ENCODE assay signal across 19 cellular contexts in genomic region chr3:172701056-172701455, GRCh38.
"Had no signal": no experiment of that assay in that cellular context is flagged by ENCODE, and none has a peak within 500 bp of the region (broad histone marks: within the 10 kb centered on the region; RNA-seq: fewer than 3 reads in every experiment).

No MANE protein-coding gene starts in this region.

- H3K27me3 ChIP-seq: esophagus squamous epithelium, gastroesophageal sphincter, sigmoid colon, stomach, transverse colon had no signal

- H3K9me3 Mint-ChIP-seq: effector memory CD8-positive, alpha-beta T cell; naive thymus-derived CD4-positive, alpha-beta T cell; neural crest cell had no signal

- H3K27ac Mint-ChIP-seq: effector memory CD8-positive, alpha-beta T cell had no signal

- H3K4me1 ChIP-seq: esophagus squamous epithelium, sigmoid colon had no signal

- DNase-seq: effector memory CD8-positive, alpha-beta T cell; esophagus squamous epithelium; foreskin fibroblast; glutamatergic neuron; kidney; left cardiac atrium; left ventricle myocardium superior; naive thymus-derived CD4-positive, alpha-beta T cell; posterior cingulate gyrus; sigmoid colon; stimulated activated naive CD4-positive, alpha-beta T cell; stomach; substantia nigra; transverse colon had no signal

- H3K4me3 ChIP-seq: esophagus squamous epithelium, gastroesophageal sphincter, sigmoid colon, skin epidermis, stomach, thoracic aorta, transverse colon had no signal

- H3K36me3 ChIP-seq: esophagus squamous epithelium, gastroesophageal sphincter, sigmoid colon, stomach, thoracic aorta, transverse colon had no signal

- H3K27ac ChIP-seq: epithelial cell of prostate, esophagus squamous epithelium, gastroesophageal sphincter, sigmoid colon, thoracic aorta had no signal

- H3K4me3 Mint-ChIP-seq: effector memory CD8-positive, alpha-beta T cell; neural crest cell had no signal

- H3K27me3 Mint-ChIP-seq: effector memory CD8-positive, alpha-beta T cell; naive thymus-derived CD4-positive, alpha-beta T cell had no signal

- H3K9me3 ChIP-seq: esophagus squamous epithelium, gastroesophageal sphincter, sigmoid colon, stomach, thoracic aorta, transverse colon had no signal
